Comparison of ENCODE assay signal across 33 cellular contexts in the genomic region with DNA sequence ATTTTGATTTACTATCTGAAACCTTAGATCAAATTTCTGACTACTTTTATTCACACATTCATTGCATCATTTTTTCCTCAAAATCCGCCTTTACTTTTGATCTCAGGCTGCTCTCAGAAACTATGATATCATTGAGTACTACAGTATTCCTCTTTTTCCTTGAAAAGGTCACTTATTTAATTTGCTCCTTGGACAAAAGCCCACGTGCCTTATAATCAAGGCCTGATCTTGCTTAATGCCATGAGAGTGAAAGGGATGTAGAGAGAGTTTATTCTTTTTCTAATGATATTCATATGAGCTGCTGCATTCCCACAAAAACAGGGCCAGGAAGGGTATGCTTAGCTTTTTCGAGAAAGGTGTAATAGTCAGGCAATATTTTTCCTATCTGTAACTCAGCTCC.
"Had no signal": no experiment of that assay in that cellular context is flagged by ENCODE, and none has a peak within 500 bp of the region (broad histone marks: within the 10 kb centered on the region; RNA-seq: fewer than 3 reads in every experiment).

No MANE protein-coding gene starts in this region.

- H3K79me2 ChIP-seq: hepatocyte had no signal

- H3K4me2 ChIP-seq: hepatocyte had no signal

- H3K27me3 Mint-ChIP-seq: activated T-cell treated with anti-CD3 and anti-CD28 coated beads, Interleukin-2, amount 50 U/mL, for 24 hours; central memory CD8-positive, alpha-beta T cell; dendritic cell treated with granulocyte-macrophage colony-stimulating factor and Interleukin-4, amounts not matched to agents 40 ng/mL and 50 ng/mL, for 4 days; stimulated activated naive B cell treated with anti-CD40 and anti-IgM and Interleukin-4, amounts not matched to agents 10 μg/mL and 1 μg/mL and 100 μg/mL, for 72 hours had no signal

- H2AFZ ChIP-seq: hepatocyte had no signal

- H3K4me3 Mint-ChIP-seq: activated CD4-positive, alpha-beta memory T cell treated with anti-CD3 and anti-CD28 coated beads, Interleukin-2, amount 10 ng/mL, durations not matched to agents 7 days and 5 days; activated CD4-positive, alpha-beta T cell treated with anti-CD3 and anti-CD28 coated beads, Interleukin-2, amount 10 ng/mL, durations not matched to agents 7 days and 5 days; activated naive CD4-positive, alpha-beta T cell treated with anti-CD3 and anti-CD28 coated beads, Interleukin-2, amount 10 ng/mL, durations not matched to agents 7 days and 5 days; activated naive CD8-positive, alpha-beta T cell treated with anti-CD3 and anti-CD28 coated beads, Interleukin-2, amount 10 ng/mL, durations not matched to agents 7 days and 5 days; activated T-cell treated with anti-CD3 and anti-CD28 coated beads, Interleukin-2, amount 50 U/mL, for 24 hours; central memory CD8-positive, alpha-beta T cell; dendritic cell treated with granulocyte-macrophage colony-stimulating factor and Interleukin-4, amounts not matched to agents 40 ng/mL and 50 ng/mL, for 4 days; endodermal cell; nephron progenitor cell; stimulated activated naive B cell treated with anti-CD40 and anti-IgM and Interleukin-4, amounts not matched to agents 10 μg/mL and 1 μg/mL and 100 μg/mL, for 72 hours had no signal

- DNase-seq: activated CD4-positive, alpha-beta memory T cell treated with anti-CD3 and anti-CD28 coated beads, Interleukin-2, amount 10 ng/mL, durations not matched to agents 7 days and 5 days; activated CD4-positive, alpha-beta T cell treated with anti-CD3 and anti-CD28 coated beads for 1 hour; activated CD4-positive, alpha-beta T cell treated with anti-CD3 and anti-CD28 coated beads, Interleukin-2, amount 10 ng/mL, durations not matched to agents 7 days and 5 days; activated CD8-positive, alpha-beta memory T cell treated with anti-CD3 and anti-CD28 coated beads, Interleukin-2, amount 50 U/mL, for 48 hours; activated gamma-delta T cell; activated naive CD4-positive, alpha-beta T cell treated with anti-CD3 and anti-CD28 coated beads, Interleukin-2, amount 10 ng/mL, durations not matched to agents 7 days and 5 days; activated naive CD8-positive, alpha-beta T cell treated with anti-CD3 and anti-CD28 coated beads, Interleukin-2, amount 10 ng/mL, durations not matched to agents 7 days and 5 days; activated T-cell treated with anti-CD3 and anti-CD28 coated beads, Interleukin-2, amount 50 U/mL, for 24 hours; amniotic stem cell; endodermal cell; islet precursor cell; left ventricle myocardium inferior; mucosa of descending colon; nephron progenitor cell; ovary; stimulated activated CD4-positive, alpha-beta T cell treated with anti-CD3 and anti-CD28 coated beads, Interleukin-12 subunit alpha, Interleukin-12 subunit beta, amount 100 ng/mL, for 4 hours; stimulated activated CD4-positive, alpha-beta T cell treated with anti-CD3 and anti-CD28 coated beads, Interleukin-4, amount 100 ng/mL, for 1 hour; stimulated activated naive B cell treated with anti-CD40 and anti-IgM and Interleukin-4, amounts not matched to agents 10 μg/mL and 1 μg/mL and 100 μg/mL, for 72 hours; stomach; thyroid gland; upper lobe of left lung had no signal

- H3K9me3 ChIP-seq: breast epithelium, gastroesophageal sphincter, left ventricle myocardium inferior, mucosa of descending colon, neutrophil, ovary, stomach, thyroid gland, upper lobe of left lung, vagina had no signal

- H3K4me1 ChIP-seq: breast epithelium, gastroesophageal sphincter, left ventricle myocardium inferior, stomach, thyroid gland, upper lobe of left lung, vagina had no signal

- ATAC-seq: esophagus mucosa, gastroesophageal sphincter, mucosa of descending colon, sciatic nerve had no signal

- H3K4me1 Mint-ChIP-seq: activated CD4-positive, alpha-beta memory T cell treated with anti-CD3 and anti-CD28 coated beads, Interleukin-2, amount 10 ng/mL, durations not matched to agents 7 days and 5 days; activated naive CD4-positive, alpha-beta T cell treated with anti-CD3 and anti-CD28 coated beads, Interleukin-2, amount 10 ng/mL, durations not matched to agents 7 days and 5 days; central memory CD8-positive, alpha-beta T cell; endodermal cell had no signal

- H3K36me3 Mint-ChIP-seq: activated naive CD4-positive, alpha-beta T cell treated with anti-CD3 and anti-CD28 coated beads, Interleukin-2, amount 10 ng/mL, durations not matched to agents 7 days and 5 days; stimulated activated naive B cell treated with anti-CD40 and anti-IgM and Interleukin-4, amounts not matched to agents 10 μg/mL and 1 μg/mL and 100 μg/mL, for 72 hours had no signal

- H3K36me3 ChIP-seq: breast epithelium, gastroesophageal sphincter, left ventricle myocardium inferior, neutrophil, ovary, stomach, thyroid gland, upper lobe of left lung, vagina had no signal

- H3K27ac Mint-ChIP-seq: activated CD4-positive, alpha-beta memory T cell treated with anti-CD3 and anti-CD28 coated beads, Interleukin-2, amount 10 ng/mL, durations not matched to agents 7 days and 5 days; activated CD4-positive, alpha-beta T cell treated with anti-CD3 and anti-CD28 coated beads, Interleukin-2, amount 10 ng/mL, durations not matched to agents 7 days and 5 days; activated naive CD4-positive, alpha-beta T cell treated with anti-CD3 and anti-CD28 coated beads, Interleukin-2, amount 10 ng/mL, durations not matched to agents 7 days and 5 days; activated naive CD8-positive, alpha-beta T cell treated with anti-CD3 and anti-CD28 coated beads, Interleukin-2, amount 10 ng/mL, durations not matched to agents 7 days and 5 days; activated T-cell treated with anti-CD3 and anti-CD28 coated beads, Interleukin-2, amount 50 U/mL, for 24 hours; dendritic cell treated with granulocyte-macrophage colony-stimulating factor and Interleukin-4, amounts not matched to agents 40 ng/mL and 50 ng/mL, for 4 days; endodermal cell; nephron progenitor cell; progenitor cell of endocrine pancreas; stimulated activated naive B cell treated with anti-CD40 and anti-IgM and Interleukin-4, amounts not matched to agents 10 μg/mL and 1 μg/mL and 100 μg/mL, for 72 hours had no signal

- H3K9me3 Mint-ChIP-seq: activated CD4-positive, alpha-beta T cell treated with anti-CD3 and anti-CD28 coated beads, Interleukin-2, amount 10 ng/mL, durations not matched to agents 7 days and 5 days; activated naive CD4-positive, alpha-beta T cell treated with anti-CD3 and anti-CD28 coated beads, Interleukin-2, amount 10 ng/mL, durations not matched to agents 7 days and 5 days; activated T-cell treated with anti-CD3 and anti-CD28 coated beads, Interleukin-2, amount 50 U/mL, for 24 hours; central memory CD8-positive, alpha-beta T cell; dendritic cell treated with granulocyte-macrophage colony-stimulating factor and Interleukin-4, amounts not matched to agents 40 ng/mL and 50 ng/mL, for 4 days; endodermal cell; nephron progenitor cell had no signal

- H3K27me3 ChIP-seq: breast epithelium, gastroesophageal sphincter, hepatocyte, neutrophil, ovary, stomach, thyroid gland, upper lobe of left lung, vagina had no signal

- H3K27ac ChIP-seq: breast epithelium, gastroesophageal sphincter, left ventricle myocardium inferior, neutrophil, ovary, skin epidermis, stomach, thyroid gland, upper lobe of left lung, vagina had no signal

- H3K4me3 ChIP-seq: breast epithelium, gastroesophageal sphincter, hepatocyte, left ventricle myocardium inferior, lung, mucosa of descending colon, ovary, skin epidermis, stomach, thyroid gland, upper lobe of left lung, vagina had no signal
